ENCODE assay signal across 1 cellular context in genomic region chr13:99310382-99311031, GRCh38.
TF ChIP-seq lines count a peak whose summit lies in the region.

No MANE protein-coding gene starts in this region.

TF ChIP-seq in GM12878, 131 proteins besides CTCF, POLR2A, EP300 and RAD21 (continued from another document):
- TF ChIP-seq ATF2 (IDR thresholded peaks at IDR 0.05; ENCODE audit: low read length) (peak; percentile 90), BHLHE40 (IDR thresholded peaks at IDR 0.05; ENCODE audit: borderline replicate concordance in 1 of 2, low read depth in 2 of 2, low read length in 1 of 2) (no peak), USF1 (IDR thresholded peaks at IDR 0.05; ENCODE audit: borderline replicate concordance, extremely low read length, insufficient read depth, low read depth, low read length) (no peak), CREM (IDR thresholded peaks at IDR 0.05; ENCODE audit: low read depth) (peak; percentile 69; the same call in 1 of the 2 replicates)
TF ChIP-seq in GM12878: peak in this region for 19.
